Comparison of ENCODE assay signal across 8 cellular contexts in the genomic region with DNA sequence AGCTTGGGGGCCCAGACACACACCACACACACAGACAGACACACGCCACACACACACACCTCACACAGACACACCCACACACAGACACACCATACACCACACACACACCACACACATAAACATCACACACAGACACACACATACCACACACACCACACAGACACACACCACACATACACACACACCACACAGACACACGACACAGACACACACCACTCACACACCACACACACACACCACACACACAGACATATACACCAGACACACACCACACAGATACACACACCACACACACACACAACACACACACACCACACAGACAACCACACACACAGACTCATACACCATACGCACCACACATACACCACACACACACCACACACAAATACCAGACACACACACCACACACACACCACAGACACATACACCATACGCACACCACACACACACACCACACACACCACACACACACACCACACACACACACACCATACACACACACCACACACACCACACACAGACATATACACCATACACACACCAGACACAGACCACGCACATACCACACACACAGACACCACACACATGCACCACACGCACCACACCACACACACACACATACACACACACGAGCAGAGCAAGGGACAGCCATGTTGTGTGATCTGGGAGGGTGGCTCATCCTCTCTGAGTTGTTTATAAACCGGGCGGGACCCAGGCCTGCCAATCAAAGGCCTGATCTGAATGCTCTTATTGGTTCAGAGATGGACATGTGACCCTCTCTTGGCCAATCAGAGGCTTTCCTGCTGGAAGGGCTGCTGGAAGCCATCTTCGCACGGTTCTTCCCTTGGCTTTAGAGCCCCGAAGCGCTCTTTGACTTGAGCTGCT.
DNase-seq lines count a peak whose midpoint lies in the region; ATAC-seq, FAIRE-seq and TF ChIP-seq lines count a peak whose summit lies in the region.

No MANE protein-coding gene starts in this region.

- H3K36me3 Mint-ChIP-seq in CD8-positive, alpha-beta memory T cell, result peaks cover 0 to 3% (median 0%) of the 10 kb centered on the region in 3 donors
- no peaks in the 10 kb centered on the region for H3K36me3 Mint-ChIP-seq in chondrocyte (ENCODE audit: low read depth)

- POLR2A ChIA-PET in CD8-positive, alpha-beta memory T cell (lab: Charles Lee), result no interaction called here

- H3K27ac Mint-ChIP-seq in CD8-positive, alpha-beta memory T cell, result peak overlapping the region in 4 of 8 donors; percentile 52 to 91 (median 74)
- no peak overlapping the region for H3K27ac Mint-ChIP-seq in chondrocyte (ENCODE audit: unreplicated experiment)

- FAIRE-seq in H54 (lab: Jason Lieb, UNC) (peak; percentile 62), kidney (lab: Jason Lieb, UNC) (no peak)

- no peaks in the 10 kb centered on the region for H3K27me3 ChIP-seq in CD8-positive, alpha-beta memory T cell (ENCODE audit: insufficient read depth, low read length, poor library complexity, severe bottlenecking)
- no peaks in the 10 kb centered on the region for H3K27me3 ChIP-seq in SJCRH30

- ATAC-seq in HG02973 (IDR thresholded peaks at IDR 0.05; ENCODE audit: unreplicated experiment), result no peak
- no peak for ATAC-seq in GM21447 (IDR thresholded peaks at IDR 0.05; ENCODE audit: unreplicated experiment)

- H3K27me3 Mint-ChIP-seq in CD8-positive, alpha-beta memory T cell, result peaks cover 8 to 36% of the 10 kb centered on the region in 2 donors
- H3K27me3 Mint-ChIP-seq in chondrocyte (ENCODE audit: low read depth), result no peaks in the 10 kb centered on the region

- H3K9ac ChIP-seq in kidney (ENCODE audit: low read length in 2 of 2), result no peak overlapping the region

- H3K4me3 Mint-ChIP-seq in CD8-positive, alpha-beta memory T cell, result peak overlapping the region; percentile 36 to 79 (median 71)
- H3K4me3 Mint-ChIP-seq in chondrocyte (ENCODE audit: unreplicated experiment), result peak overlapping the region; percentile 11

- no peaks in the 10 kb centered on the region for H3K36me3 ChIP-seq in CD8-positive, alpha-beta memory T cell (ENCODE audit: insufficient read depth, low read length)
- H3K36me3 ChIP-seq in SJCRH30 (no peaks in the 10 kb centered on the region), kidney (ENCODE audit: control insufficient read depth in 1 of 2, insufficient read depth in 2 of 2, low read length in 2 of 2) (no peaks in the 10 kb centered on the region)

- peaks cover 6 to 16% (median 7%) of the 10 kb centered on the region in 3 donors for H3K4me1 Mint-ChIP-seq in CD8-positive, alpha-beta memory T cell
- peaks cover 9% of the 10 kb centered on the region for H3K4me1 Mint-ChIP-seq in chondrocyte (ENCODE audit: low read depth)

- intact Hi-C loops in kidney (cut with DNase I), result loop anchor here (10.0 kb wide), 1 partner anchor 815 kb away; no protein-coding TSS in a partner anchor

- no peak for TF ChIP-seq POLR2A in H54 (IDR thresholded peaks at IDR 0.05; ENCODE audit: low read depth, low read length)

- no peaks in the 10 kb centered on the region for H3K9me3 Mint-ChIP-seq in CD8-positive, alpha-beta memory T cell
- no peaks in the 10 kb centered on the region for H3K9me3 Mint-ChIP-seq in chondrocyte (ENCODE audit: low read depth)

- no peak overlapping the region for H3K4me3 ChIP-seq in CD8-positive, alpha-beta memory T cell (ENCODE audit: low read length)
- no peak overlapping the region for H3K4me3 ChIP-seq in SJCRH30
- H3K4me3 ChIP-seq in kidney (ENCODE audit: low read length in 2 of 2), result no peak overlapping the region

- no peaks in the 10 kb centered on the region for H3K9me3 ChIP-seq in CD8-positive, alpha-beta memory T cell (ENCODE audit: low read length)
- no peaks in the 10 kb centered on the region for H3K9me3 ChIP-seq in SJCRH30 (replicated peaks)
- H3K9me3 ChIP-seq in kidney (ENCODE audit: control insufficient read depth in 1 of 2, low read length in 2 of 2), result no peaks in the 10 kb centered on the region

- H3K4me1 ChIP-seq in CD8-positive, alpha-beta memory T cell (ENCODE audit: insufficient read depth, low read length), result no peaks in the 10 kb centered on the region
- H3K4me1 ChIP-seq in SJCRH30 (peaks cover 3% of the 10 kb centered on the region; the same call in 1 of the 2 replicates), kidney (ENCODE audit: control insufficient read depth in 1 of 2, insufficient read depth in 1 of 2, low read depth in 1 of 2, low read length in 2 of 2) (peaks cover 0 to 6% of the 10 kb centered on the region in 2 donors)

- no peak overlapping the region for H3K27ac ChIP-seq in CD8-positive, alpha-beta memory T cell (ENCODE audit: low read depth, low read length)
- H3K27ac ChIP-seq in SJCRH30 (no peak overlapping the region), kidney (ENCODE audit: low read depth in 2 of 2, low read length in 2 of 2) (no peak overlapping the region)

- TF ChIP-seq CTCF in chondrocyte (IDR thresholded peaks at IDR 0.05) (no peak), kidney (IDR thresholded peaks at IDR 0.05; ENCODE audit: borderline replicate concordance, extremely low read depth, insufficient read depth) (no peak)

- CTCF ChIA-PET in CD8-positive, alpha-beta memory T cell (lab: Charles Lee), result no interaction called here

- DNase-seq in CD8-positive, alpha-beta memory T cell, result peak in 3 of 5 donors; percentile 9 to 54 (median 41)
- DNase-seq in H54 (ENCODE audit: insufficient read length, low spot score) (peak; percentile 86), SJCRH30 (peak; percentile 63 to 73), chondrocyte (ENCODE audit: low spot score) (no peak), kidney (no peak)
- peak; percentile 33 for DNase-seq in stimulated activated CD4-positive, alpha-beta T cell treated with anti-CD3 and anti-CD28 coated beads, Interleukin-4, amount 100 ng/mL, for 1 hour

Comparison
In these comparisons a context has a peak if more than half of its experiments do, and no peak if none do; other contexts are left out.
1. DNase-seq: peak in CD8-positive, alpha-beta memory T cell (3 of 5), H54 (single experiment), SJCRH30 (2 of 2) and stimulated activated CD4-positive, alpha-beta T cell treated with anti-CD3 and anti-CD28 coated beads, Interleukin-4, amount 100 ng/mL, for 1 hour (single experiment); none in chondrocyte (single experiment) and kidney (single experiment).